Comparison of ENCODE assay signal across 8 cellular contexts in the genomic region with DNA sequence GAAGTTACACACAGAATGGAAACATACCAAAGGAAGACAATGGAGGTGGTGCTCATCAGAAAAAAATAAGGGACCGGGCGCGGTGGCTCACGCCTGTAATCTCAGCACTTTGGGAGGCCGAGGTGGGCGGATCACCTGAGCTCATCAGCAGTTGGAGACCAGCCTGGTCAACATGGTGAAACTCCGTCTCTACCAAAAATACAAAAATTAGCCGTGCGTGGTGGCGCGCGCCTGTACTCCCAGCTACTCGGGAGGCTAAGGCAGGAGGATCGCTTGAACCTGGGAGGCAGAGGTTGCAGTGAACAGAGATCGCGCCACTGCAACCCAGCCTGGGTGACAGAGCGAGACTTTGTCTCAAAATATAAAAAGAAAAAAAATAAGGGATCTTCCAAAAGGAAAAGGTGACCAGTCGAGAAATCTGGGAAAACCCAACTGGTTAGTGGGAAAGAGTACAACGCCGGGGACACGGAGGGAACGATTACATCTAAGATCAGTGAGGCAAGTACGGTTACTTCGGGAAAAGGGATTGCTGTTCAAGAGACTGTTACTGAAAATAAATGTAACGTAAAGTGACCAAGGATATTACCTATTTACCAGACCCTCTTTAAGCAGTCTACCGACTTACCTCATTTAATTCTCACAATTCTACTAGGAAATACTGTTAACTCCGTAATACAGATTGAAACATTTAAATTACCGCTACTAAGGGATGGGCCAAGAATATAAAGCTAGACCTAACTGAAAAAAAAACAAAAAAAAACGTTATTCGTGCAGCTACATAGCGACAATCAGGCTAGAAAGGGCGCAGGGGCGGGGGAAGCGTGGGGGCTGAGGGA. TPM values are rescaled to one million over a fixed set of nuclear protein-coding genes. Genes with fewer than 3 reads are reported as not detected.
A peak's percentile ranks its signal among the peaks of the same experiment; 100 is the strongest.
DNase-seq lines count a peak whose midpoint lies in the region; ATAC-seq and TF ChIP-seq lines count a peak whose summit lies in the region.

No MANE protein-coding gene starts in this region.

- H3K4me1 ChIP-seq in testis: peaks cover 6% of the 10 kb centered on the region

- ATAC-seq in left lobe of liver: peak; percentile 1
- ATAC-seq in HG03469 (IDR thresholded peaks at IDR 0.05; ENCODE audit: unreplicated experiment): no peak

- H3K4me3 ChIP-seq in testis: peak overlapping the region; percentile 80 to 96

- TF ChIP-seq POLR2A in testis (IDR thresholded peaks at IDR 0.05): no peak

- intact Hi-C loops in testis (cut with DNase I; ENCODE audit: low total_unique reads): no loop called here

- H3K36me3 ChIP-seq in testis (ENCODE audit: low read depth, missing control alignments): no peaks in the 10 kb centered on the region

- DNase-seq in stimulated activated CD4-positive, alpha-beta T cell treated with anti-CD3 and anti-CD28 coated beads, Interleukin-15, amount 100 ng/mL, for 24 hours: peak; percentile 24
- DNase-seq in stimulated activated CD4-positive, alpha-beta T cell treated with anti-CD3 and anti-CD28 coated beads, Interleukin-2, amount 100 ng/mL, for 48 hours: no peak
- DNase-seq in left lobe of liver (ENCODE audit: low spot score) (no peak), testis (no peak), GM19238 (ENCODE audit: insufficient read length, low spot score) (no peak), islet precursor cell (no peak)

- 19 to 25% methylated on average over 34 of the region's 34 CpGs for WGBS in testis, 2 donors

- no peaks in the 10 kb centered on the region for H3K9me3 ChIP-seq in testis

- no peak for TF ChIP-seq CTCF in testis (IDR thresholded peaks at IDR 0.05)

- H3K27ac ChIP-seq in angular gyrus (ENCODE audit: low read depth, low read length): peak overlapping the region; percentile 94
- peak overlapping the region; percentile 79 to 90 for H3K27ac ChIP-seq in testis

- H3K27me3 ChIP-seq in testis: no peaks in the 10 kb centered on the region

RNA-seq across cellular contexts. Expression of a gene that starts 0.8 kb away (rescaled TPM):
- 80.8 TPM for total RNA-seq in left lobe of liver
- 100 to 1,000 TPM; 192 to 203 TPM for total RNA-seq in testis
- 302 TPM for polyA plus RNA-seq in testis (ENCODE audit: insufficient read depth, low read depth, low replicate concordance)

RNA-seq across cellular contexts. Expression of a gene that starts 1.1 kb away (rescaled TPM):
- total RNA-seq in left lobe of liver (0.40 TPM), testis (100 to 1,000 TPM; 354 to 748 TPM)
- 1,814 TPM for polyA plus RNA-seq in testis (ENCODE audit: insufficient read depth, low read depth, low replicate concordance)

RNA-seq across cellular contexts. Expression of a gene that starts 31.7 kb away (rescaled TPM):
- total RNA-seq in left lobe of liver (2.8 TPM), testis (1 to 10 TPM; 2.0 TPM)
- 3.3 TPM for polyA plus RNA-seq in testis (ENCODE audit: insufficient read depth, low read depth, low replicate concordance)

RNA-seq across cellular contexts. Expression of a gene that starts 38.2 kb away (rescaled TPM):
- total RNA-seq in left lobe of liver (not detected), testis (1 to 10 TPM; 1.7 to 1.8 TPM)
- polyA plus RNA-seq in testis (ENCODE audit: insufficient read depth, low read depth, low replicate concordance): not detected

RNA-seq across cellular contexts. Expression of a gene that starts 41.8 kb away (rescaled TPM):
- total RNA-seq in left lobe of liver: 32.9 TPM
- total RNA-seq in testis: 10 to 100 TPM; 31.8 to 45.7 TPM
- polyA plus RNA-seq in testis (ENCODE audit: insufficient read depth, low read depth, low replicate concordance): 26.1 TPM

Comparison
In these comparisons a context has a peak if more than half of its experiments do, and no peak if none do; other contexts are left out.
1. RNA of a gene that starts 1.1 kb away (total RNA-seq): 354 to 748 TPM in testis; 0.40 TPM in left lobe of liver (single experiment); every median in the first group is over 100 times any median in the second.